8 cellular contexts compared by ENCODE assay signal in genomic region chr15:40941528-40942336, GRCh38. TPM values are rescaled to one million over a fixed set of nuclear protein-coding genes. Genes with fewer than 3 reads are reported as not detected.
A peak's percentile ranks its signal among the peaks of the same experiment; 100 is the strongest.
DNase-seq lines count a peak whose midpoint lies in the region; ATAC-seq, FAIRE-seq and TF ChIP-seq lines count a peak whose summit lies in the region.

No MANE protein-coding gene starts in this region.

- peaks cover 58% of the 10 kb centered on the region for H3K4me1 ChIP-seq in HepG2 (ENCODE audit: insufficient read depth, low read length)

- TF ChIP-seq POLR2A in HepG2 (IDR thresholded peaks at IDR 0.05; ENCODE audit: insufficient read depth in 1 of 2, low read depth in 2 of 2, low read length in 2 of 2) = peak in 1 of 2 experiments; percentile 40; a peak in 2 of 4 replicates

- WGBS in HepG2 (ENCODE audit: low lambda C conversion rate) = 3% methylated on average over 5 of the region's 92 CpGs

- H3K4me2 ChIP-seq in HepG2 (ENCODE audit: low read depth, low read length) = peak overlapping the region; percentile 99

- H3K9me3 ChIP-seq in HepG2 (ENCODE audit: low read length) = no peaks in the 10 kb centered on the region

- H3K79me2 ChIP-seq in HepG2 (ENCODE audit: insufficient read depth, low read length) = no peaks in the 10 kb centered on the region

- intact Hi-C loops in HepG2 (cut with micrococcal nuclease; ENCODE audit: unreplicated experiment) = loop anchor here (5.0 kb wide), 1 partner anchor 34 kb away; no protein-coding TSS in a partner anchor

- POLR2A ChIA-PET in HepG2 (lab: Yijun Ruan, JAX) = interaction anchor here (0.7 to 2.1 kb wide), 6 partner anchors 9 to 246 kb away, joined by 3 to 10 read pairs (median 4); partner anchors contain the start of gene DLL4

- no peaks in the 10 kb centered on the region for H4K20me1 ChIP-seq in HepG2 (ENCODE audit: insufficient read depth, low read length)

- H3K36me3 ChIP-seq in HepG2 (replicated peaks in 1 of 2; ENCODE audit: control insufficient read depth in 1 of 2, insufficient read depth in 2 of 2, low read length in 2 of 2) = no peaks in the 10 kb centered on the region

- H3K27me3 ChIP-seq in HepG2 (ENCODE audit: control insufficient read depth in 1 of 2, insufficient read depth in 2 of 2, low read length in 2 of 2) = peaks cover 0 to 42% of the 10 kb centered on the region in 2 experiments; a peak in 3 of 5 replicates

- TF ChIP-seq CTCF in HepG2 (CRISPR knock-in tag; IDR thresholded peaks at IDR 0.05) = peak; percentile 57

- in situ Hi-C loops in HepG2 (cut with HindIII; ENCODE audit: extremely low pct_ligation_motif_present, low pct_unique_long_range_greater_than_20kb) = no loop called here

- peak overlapping the region; percentile 51 for H3K27ac ChIP-seq in HepG2 (ENCODE audit: extremely low read length, insufficient read depth, low read length)

- no TSS peak for BruUV-seq in HepG2 (replicated peaks; lab: Mats Ljungman, UMichigan)

- DNase-seq in NCI-H82 (lab: John Stamatoyannopoulos, UW) (peak; percentile 84), NCI-H82 treated with DMSO at 0.1 percent for 48 hours (lab: John Stamatoyannopoulos, UW; ENCODE audit: unreplicated experiment) (no peak), NCI-H2196 treated with DMSO at 0.1 percent for 48 hours (lab: John Stamatoyannopoulos, UW; ENCODE audit: unreplicated experiment) (peak; percentile 38), dermis blood vessel endothelial cell (peak; percentile 92), HepG2 (ENCODE audit: low spot score) (peak; percentile 59)
- peak; percentile 58 to 68 for DNase-seq in activated CD4-positive, alpha-beta T cell treated with anti-CD3 and anti-CD28 coated beads for 4 hours
- peak; percentile 58 to 62 for DNase-seq in stimulated activated CD4-positive, alpha-beta T cell treated with anti-CD3 and anti-CD28 coated beads, Interleukin-4, amount 100 ng/mL, for 4 hours

- ATAC-seq in HG02884 (IDR thresholded peaks at IDR 0.05; ENCODE audit: unreplicated experiment) (peak; percentile 51), HepG2 (peak; percentile 77)

- CTCF ChIA-PET in HepG2 (lab: Yijun Ruan, JAX; ENCODE audit: low intra/inter-chr PET ratio, low total read pairs) = interaction anchor here (0.8 to 1.3 kb wide), 2 partner anchors 79 to 80 kb away, joined by 3 read pairs; no protein-coding TSS in a partner anchor

- peak overlapping the region; percentile 51 for H3K9ac ChIP-seq in HepG2 (ENCODE audit: insufficient read depth, low read depth, low read length)

- FAIRE-seq in HepG2 (lab: Jason Lieb, UNC) = no peak

- H2AFZ ChIP-seq in HepG2 (ENCODE audit: low read length) = peak overlapping the region; percentile 44

- TF ChIP-seq EP300 in HepG2 (IDR thresholded peaks at IDR 0.05; ENCODE audit: low read depth in 2 of 2, low read length in 2 of 2) (no peak), HepG2 (CRISPR knock-in tag; IDR thresholded peaks at IDR 0.05; ENCODE audit: borderline replicate concordance) (no peak)

- peak; percentile 86 for TF ChIP-seq RAD21 in HepG2 (CRISPR knock-in tag; IDR thresholded peaks at IDR 0.05)

- peak overlapping the region; percentile 52 to 78 (median 66) for H3K4me3 ChIP-seq in HepG2 (replicated peaks in 1 of 3; ENCODE audit: insufficient read depth in 1 of 3, low read depth in 2 of 3, low read length in 3 of 3)

RNA-seq across cellular contexts. Expression of gene CHAC1, which starts 11.5 kb away (rescaled TPM):
- total RNA-seq in dermis blood vessel endothelial cell (2.2 and 2.9 TPM in 2 replicates), HepG2 (2016; rRNA removed; fragmentation: Illumina TruSeq; extraction: Trizol) (not detected in 2 replicates)
- not detected in 2 replicates for total RNA-seq in HepG2 (2016; cell fraction: cytosol; rRNA removed; fragmentation: Illumina TruSeq; extraction: Trizol; ENCODE audit: low read depth)
- not detected in 2 replicates for total RNA-seq in HepG2 (2016; cell fraction: insoluble cytoplasmic fraction; rRNA removed; fragmentation: Illumina TruSeq; extraction: Trizol)
- total RNA-seq in HepG2 (2016; cell fraction: membrane; rRNA removed; fragmentation: Illumina TruSeq; extraction: Trizol) = 0.15 TPM in 1 of 2 replicates, not detected in the other
- total RNA-seq in HepG2 (2016; cell fraction: nucleus; rRNA removed; fragmentation: Illumina TruSeq; extraction: Trizol) = not detected in 2 replicates
- 0.44 and 0.46 TPM in 2 replicates for polyA plus RNA-seq in HepG2 (2011; rRNA removed)
- polyA plus RNA-seq in HepG2 (2011; cell fraction: cytosol; rRNA removed) = 0.41 and 0.63 TPM in 2 replicates
- polyA plus RNA-seq in HepG2 (2011; cell fraction: nucleus; rRNA removed) = 0.21 and 0.48 TPM in 2 replicates
- 0.39 TPM in 1 of 2 replicates, not detected in the other for polyA plus RNA-seq in HepG2 (2012)
- polyA plus RNA-seq in HepG2 (2016; cell fraction: cytosol; fragmentation: Illumina TruSeq; extraction: Trizol; ENCODE audit: low read depth) = not detected in 2 replicates
- polyA plus RNA-seq in HepG2 (2016; cell fraction: insoluble cytoplasmic fraction; fragmentation: Illumina TruSeq; extraction: Trizol; ENCODE audit: low read depth) = not detected in 2 replicates
- not detected in 2 replicates for polyA plus RNA-seq in HepG2 (2016; cell fraction: membrane; fragmentation: Illumina TruSeq; extraction: Trizol; ENCODE audit: low read depth)
- not detected in 2 replicates for polyA plus RNA-seq in HepG2 (2016; cell fraction: nucleus; fragmentation: Illumina TruSeq; extraction: Trizol; ENCODE audit: insufficient read depth, low read depth)
- 0.58 and 21.7 TPM in 2 replicates for polyA minus RNA-seq in HepG2 (2011; rRNA and poly(A)+ RNA removed; ENCODE audit: low replicate concordance)
- 1.1 and 2.0 TPM in 2 replicates for polyA minus RNA-seq in HepG2 (2011; cell fraction: cytosol; rRNA and poly(A)+ RNA removed)
- 0.39 and 0.62 TPM in 2 replicates for polyA minus RNA-seq in HepG2 (2011; cell fraction: nucleus; rRNA and poly(A)+ RNA removed)

RNA-seq across cellular contexts. Expression of gene DLL4, which starts 12.6 kb away (rescaled TPM):
- total RNA-seq in dermis blood vessel endothelial cell (128 and 158 TPM in 2 replicates), HepG2 (2016; rRNA removed; fragmentation: Illumina TruSeq; extraction: Trizol) (0.13 and 0.20 TPM in 2 replicates)
- 0.09 and 0.10 TPM in 2 replicates for total RNA-seq in HepG2 (2016; cell fraction: cytosol; rRNA removed; fragmentation: Illumina TruSeq; extraction: Trizol; ENCODE audit: low read depth)
- 0.07 and 0.19 TPM in 2 replicates for total RNA-seq in HepG2 (2016; cell fraction: insoluble cytoplasmic fraction; rRNA removed; fragmentation: Illumina TruSeq; extraction: Trizol)
- total RNA-seq in HepG2 (2016; cell fraction: membrane; rRNA removed; fragmentation: Illumina TruSeq; extraction: Trizol) = 0.03 and 0.15 TPM in 2 replicates
- 0.19 TPM in 1 of 2 replicates, not detected in the other for total RNA-seq in HepG2 (2016; cell fraction: nucleus; rRNA removed; fragmentation: Illumina TruSeq; extraction: Trizol)
- 0.25 and 0.27 TPM in 2 replicates for polyA plus RNA-seq in HepG2 (2011; rRNA removed)
- 0.13 and 0.24 TPM in 2 replicates for polyA plus RNA-seq in HepG2 (2011; cell fraction: cytosol; rRNA removed)
- polyA plus RNA-seq in HepG2 (2011; cell fraction: nucleus; rRNA removed) = 0.50 and 0.61 TPM in 2 replicates
- polyA plus RNA-seq in HepG2 (2012) = 0.13 and 0.43 TPM in 2 replicates
- 0.07 TPM in 1 of 2 replicates, not detected in the other for polyA plus RNA-seq in HepG2 (2016; cell fraction: cytosol; fragmentation: Illumina TruSeq; extraction: Trizol; ENCODE audit: low read depth)
- polyA plus RNA-seq in HepG2 (2016; cell fraction: insoluble cytoplasmic fraction; fragmentation: Illumina TruSeq; extraction: Trizol; ENCODE audit: low read depth) = 0.13 and 0.19 TPM in 2 replicates
- polyA plus RNA-seq in HepG2 (2016; cell fraction: membrane; fragmentation: Illumina TruSeq; extraction: Trizol; ENCODE audit: low read depth) = 0.06 and 0.08 TPM in 2 replicates
- 0.34 and 0.39 TPM in 2 replicates for polyA plus RNA-seq in HepG2 (2016; cell fraction: nucleus; fragmentation: Illumina TruSeq; extraction: Trizol; ENCODE audit: insufficient read depth, low read depth)
- 0.98 and 7.6 TPM in 2 replicates for polyA minus RNA-seq in HepG2 (2011; rRNA and poly(A)+ RNA removed; ENCODE audit: low replicate concordance)
- 0.35 and 0.59 TPM in 2 replicates for polyA minus RNA-seq in HepG2 (2011; cell fraction: cytosol; rRNA and poly(A)+ RNA removed)
- 0.12 and 0.26 TPM in 2 replicates for polyA minus RNA-seq in HepG2 (2011; cell fraction: nucleus; rRNA and poly(A)+ RNA removed)

RNA-seq across cellular contexts. Expression of gene VPS18, which starts 47.5 kb away (rescaled TPM):
- total RNA-seq in dermis blood vessel endothelial cell (64.1 and 67.2 TPM in 2 replicates), HepG2 (2016; rRNA removed; fragmentation: Illumina TruSeq; extraction: Trizol) (15.8 and 17.0 TPM in 2 replicates)
- 1.2 and 1.9 TPM in 2 replicates for total RNA-seq in HepG2 (2016; cell fraction: cytosol; rRNA removed; fragmentation: Illumina TruSeq; extraction: Trizol; ENCODE audit: low read depth)
- 14.9 and 16.0 TPM in 2 replicates for total RNA-seq in HepG2 (2016; cell fraction: insoluble cytoplasmic fraction; rRNA removed; fragmentation: Illumina TruSeq; extraction: Trizol)
- total RNA-seq in HepG2 (2016; cell fraction: membrane; rRNA removed; fragmentation: Illumina TruSeq; extraction: Trizol) = 3.9 and 4.3 TPM in 2 replicates
- 9.9 and 11.2 TPM in 2 replicates for total RNA-seq in HepG2 (2016; cell fraction: nucleus; rRNA removed; fragmentation: Illumina TruSeq; extraction: Trizol)
- polyA plus RNA-seq in HepG2 (2011; rRNA removed) = 5.8 and 7.4 TPM in 2 replicates
- 6.0 and 7.5 TPM in 2 replicates for polyA plus RNA-seq in HepG2 (2011; cell fraction: cytosol; rRNA removed)
- 9.2 and 9.4 TPM in 2 replicates for polyA plus RNA-seq in HepG2 (2011; cell fraction: nucleus; rRNA removed)
- 5.0 and 5.3 TPM in 2 replicates for polyA plus RNA-seq in HepG2 (2012)
- 0.57 and 0.62 TPM in 2 replicates for polyA plus RNA-seq in HepG2 (2016; cell fraction: cytosol; fragmentation: Illumina TruSeq; extraction: Trizol; ENCODE audit: low read depth)
- polyA plus RNA-seq in HepG2 (2016; cell fraction: insoluble cytoplasmic fraction; fragmentation: Illumina TruSeq; extraction: Trizol; ENCODE audit: low read depth) = 9.1 and 10.3 TPM in 2 replicates
- polyA plus RNA-seq in HepG2 (2016; cell fraction: membrane; fragmentation: Illumina TruSeq; extraction: Trizol; ENCODE audit: low read depth) = 1.1 and 1.8 TPM in 2 replicates
- polyA plus RNA-seq in HepG2 (2016; cell fraction: nucleus; fragmentation: Illumina TruSeq; extraction: Trizol; ENCODE audit: insufficient read depth, low read depth) = 13.2 and 13.9 TPM in 2 replicates
- polyA minus RNA-seq in HepG2 (2011; rRNA and poly(A)+ RNA removed; ENCODE audit: low replicate concordance) = 42.6 and 112 TPM in 2 replicates
- 11.8 and 12.4 TPM in 2 replicates for polyA minus RNA-seq in HepG2 (2011; cell fraction: cytosol; rRNA and poly(A)+ RNA removed)
- polyA minus RNA-seq in HepG2 (2011; cell fraction: nucleus; rRNA and poly(A)+ RNA removed) = 9.3 and 9.8 TPM in 2 replicates

Comparison
In these comparisons a context has a peak if more than half of its experiments do, and no peak if none do; other contexts are left out.
1. RNA of gene DLL4, which starts 12.6 kb away (total RNA-seq): 128 to 158 TPM in dermis blood vessel endothelial cell; 0.03 to 0.20 TPM in HepG2; every median in the first group is over 100 times any median in the second.